13 cellular contexts compared by ENCODE assay signal in the genomic region with DNA sequence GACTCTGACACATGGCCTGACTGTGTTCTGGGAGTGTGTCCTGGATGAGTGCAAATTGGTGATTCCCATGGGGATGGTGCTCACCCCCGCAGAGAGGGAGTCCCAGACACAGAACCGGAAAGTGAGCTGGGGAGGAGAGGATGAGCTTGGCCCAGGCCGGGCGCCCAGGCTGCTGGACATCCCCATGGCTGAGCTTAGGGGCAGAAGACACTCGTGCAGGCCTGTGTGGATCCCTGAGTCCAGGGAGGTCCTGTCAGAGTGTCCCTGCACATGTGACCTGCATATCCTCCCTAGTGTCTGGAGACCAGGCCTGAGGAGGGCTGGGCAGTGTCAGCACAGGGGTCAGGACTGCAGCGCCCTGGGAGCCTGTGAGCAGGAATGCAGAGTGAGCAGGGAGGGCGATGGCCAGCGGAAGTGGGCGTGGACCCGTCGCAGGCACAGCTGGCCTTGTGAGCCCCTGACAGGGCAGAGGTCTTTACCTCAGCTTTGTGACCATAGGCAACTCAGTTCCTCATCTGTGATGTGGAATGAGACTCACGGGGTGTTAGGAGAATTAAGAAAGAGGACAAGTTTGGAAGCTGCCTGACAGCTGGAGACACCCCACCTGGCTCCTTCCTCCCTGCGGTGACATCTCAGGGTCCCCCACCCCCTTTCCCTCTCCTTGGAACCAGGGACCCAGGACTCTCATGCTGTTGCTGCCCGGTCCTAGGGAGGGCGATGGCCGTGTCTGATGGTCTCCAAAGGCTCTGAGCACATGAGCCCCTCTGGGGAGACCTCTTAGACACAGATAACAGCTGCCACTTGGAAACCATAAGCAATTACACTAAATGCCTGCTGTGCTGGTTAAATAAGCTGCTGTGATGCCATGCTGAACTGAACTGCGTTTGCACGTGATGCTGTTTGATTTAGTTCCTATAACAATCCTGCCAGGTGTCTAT.
DNase-seq lines count a peak whose midpoint lies in the region; ATAC-seq, FAIRE-seq and TF ChIP-seq lines count a peak whose summit lies in the region.
"Had no signal": no experiment of that assay in that cellular context is flagged by ENCODE, and none has a peak within 500 bp of the region (broad histone marks: within the 10 kb centered on the region; RNA-seq: fewer than 3 reads in every experiment).

No MANE protein-coding gene starts in this region.

- no peaks in the 10 kb centered on the region for H4K20me1 ChIP-seq in SK-N-SH (ENCODE audit: insufficient read depth)

- H3K27ac ChIP-seq in SK-N-SH (ENCODE audit: low read depth in 2 of 2, low read length in 1 of 2), result no peak overlapping the region
- no peak overlapping the region for H3K27ac ChIP-seq in kidney (ENCODE audit: low read depth in 2 of 2, low read length in 2 of 2)
- H3K27ac ChIP-seq in tibial nerve, result peak overlapping the region in 3 of 4 donors; percentile 23 to 80 (median 77)
- H3K27ac ChIP-seq: heart left ventricle had no signal

- TF ChIP-seq POLR2A in tibial nerve (IDR thresholded peaks at IDR 0.05), result no peak

- H3K4me1 Mint-ChIP-seq in progenitor cell of endocrine pancreas (ENCODE audit: low read depth), result peaks cover 25% of the 10 kb centered on the region
- H3K4me1 Mint-ChIP-seq: activated CD4-positive, alpha-beta T cell treated with anti-CD3 and anti-CD28 coated beads for 36 hours had no signal

- TF ChIP-seq EP300 in SK-N-SH (IDR thresholded peaks at IDR 0.05; ENCODE audit: borderline replicate concordance in 1 of 2, low read depth in 1 of 2, low read length in 1 of 2) (no peak; a peak in 1 of 4 replicates), tibial nerve (IDR thresholded peaks at IDR 0.05) (no peak)

- intact Hi-C loops in kidney (cut with DNase I), result no loop called here

- H3K4me1 ChIP-seq in SK-N-SH (ENCODE audit: control insufficient read depth in 1 of 2, insufficient read depth in 2 of 2, low read depth in 1 of 2, low read length in 1 of 2), result peaks cover 0 to 45% of the 10 kb centered on the region in 2 experiments; a peak in 1 of 4 replicates
- peaks cover 3 to 26% of the 10 kb centered on the region in 2 donors for H3K4me1 ChIP-seq in kidney (ENCODE audit: control insufficient read depth in 1 of 2, insufficient read depth in 1 of 2, low read depth in 1 of 2, low read length in 2 of 2)
- H3K4me1 ChIP-seq in tibial nerve, result peaks cover 0 to 41% (median 22%) of the 10 kb centered on the region in 4 donors

- CTCF ChIA-PET in SK-N-SH (lab: Yijun Ruan, JAX), result interaction anchor here (0.6 to 1.3 kb wide), 5 partner anchors 10 to 33 kb away, joined by 3 to 5 read pairs (median 3); no protein-coding TSS in a partner anchor

- H3K27me3 ChIP-seq in SK-N-SH (ENCODE audit: insufficient read depth) (no peaks in the 10 kb centered on the region), tibial nerve (no peaks in the 10 kb centered on the region)
- H3K27me3 ChIP-seq: heart left ventricle had no signal

- H3K4me2 ChIP-seq in SK-N-SH, result no peak overlapping the region

- no peak overlapping the region for H3K4me3 Mint-ChIP-seq in progenitor cell of endocrine pancreas (ENCODE audit: low read depth)
- H3K4me3 Mint-ChIP-seq: activated CD4-positive, alpha-beta T cell treated with anti-CD3 and anti-CD28 coated beads for 36 hours had no signal

- H3K9me2 ChIP-seq in SK-N-SH, result no peaks in the 10 kb centered on the region

- TF ChIP-seq CTCF in SK-N-SH (IDR thresholded peaks at IDR 0.05) (no peak), kidney (IDR thresholded peaks at IDR 0.05; ENCODE audit: borderline replicate concordance, extremely low read depth, insufficient read depth) (no peak), tibial nerve (IDR thresholded peaks at IDR 0.05) (no peak), progenitor cell of endocrine pancreas (IDR thresholded peaks at IDR 0.05; ENCODE audit: unreplicated experiment) (no peak)

- H3K9me3 ChIP-seq in SK-N-SH, result no peaks in the 10 kb centered on the region
- no peaks in the 10 kb centered on the region for H3K9me3 ChIP-seq in kidney (ENCODE audit: control insufficient read depth in 1 of 2, low read length in 2 of 2)
- H3K9me3 ChIP-seq in tibial nerve, result no peaks in the 10 kb centered on the region
- H3K9me3 ChIP-seq: HAP-1, heart left ventricle, mucosa of descending colon had no signal

- 58% methylated on average over 11 of the region's 18 CpGs for WGBS in SK-N-SH (ENCODE audit: low lambda C conversion rate)
- 67 to 74% methylated on average over 15 to 18 of the region's 18 CpGs for WGBS in tibial nerve, 2 donors

- DNase-seq in SK-N-SH (peak; percentile 61), NCI-H69 (lab: John Stamatoyannopoulos, UW) (peak; percentile 92), kidney (peak; percentile 84), tibial nerve (ENCODE audit: low spot score in 2 of 2) (no peak), midbrain (lab: John Stamatoyannopoulos, UW) (no peak), progenitor cell of endocrine pancreas (ENCODE audit: low spot score, unreplicated experiment) (no peak)
- DNase-seq in activated naive CD4-positive, alpha-beta T cell (lab: John Stamatoyannopoulos, UW), result no peak
- DNase-seq: activated CD4-positive, alpha-beta T cell treated with anti-CD3 and anti-CD28 coated beads for 36 hours; SHP77 treated with DMSO at 0.1 percent for 48 hours had no signal

- H3K36me3 ChIP-seq in SK-N-SH (replicated peaks in 1 of 2; ENCODE audit: control insufficient read depth in 1 of 2, insufficient read depth in 2 of 2, low read length in 1 of 2), result no peaks in the 10 kb centered on the region
- no peaks in the 10 kb centered on the region for H3K36me3 ChIP-seq in kidney (ENCODE audit: control insufficient read depth in 1 of 2, insufficient read depth in 2 of 2, low read length in 2 of 2)
- H3K36me3 ChIP-seq in tibial nerve, result no peaks in the 10 kb centered on the region
- H3K36me3 ChIP-seq: HAP-1, heart left ventricle had no signal

- H3F3A ChIP-seq in SK-N-SH (replicated peaks; ENCODE audit: insufficient read depth), result no peaks in the 10 kb centered on the region

- FAIRE-seq in kidney (lab: Jason Lieb, UNC), result no peak

- H3K79me2 ChIP-seq in SK-N-SH (ENCODE audit: insufficient read depth), result no peaks in the 10 kb centered on the region

- no peak for TF ChIP-seq RAD21 in SK-N-SH (IDR thresholded peaks at IDR 0.05; ENCODE audit: low read length)

- no peak for ATAC-seq in SK-N-SH treated with all-trans-retinoic acid at 6 μM for 48 hours
- ATAC-seq: activated CD4-positive, alpha-beta T cell treated with anti-CD3 and anti-CD28 coated beads for 36 hours; heart left ventricle; mucosa of descending colon had no signal

- H3K9me3 Mint-ChIP-seq in progenitor cell of endocrine pancreas (ENCODE audit: low read depth), result no peaks in the 10 kb centered on the region

- no peak overlapping the region for H3K27ac Mint-ChIP-seq in progenitor cell of endocrine pancreas
- H3K27ac Mint-ChIP-seq: activated CD4-positive, alpha-beta T cell treated with anti-CD3 and anti-CD28 coated beads for 36 hours had no signal

- H2AFZ ChIP-seq in SK-N-SH (ENCODE audit: low read depth), result no peak overlapping the region

- no peaks in the 10 kb centered on the region for H3K36me3 Mint-ChIP-seq in progenitor cell of endocrine pancreas (ENCODE audit: insufficient read depth)

- peaks cover 14% of the 10 kb centered on the region for H3K27me3 Mint-ChIP-seq in progenitor cell of endocrine pancreas
- H3K27me3 Mint-ChIP-seq: activated CD4-positive, alpha-beta T cell treated with anti-CD3 and anti-CD28 coated beads for 36 hours had no signal

- H3K9ac ChIP-seq in SK-N-SH, result no peak overlapping the region
- H3K9ac ChIP-seq in kidney (ENCODE audit: low read length in 2 of 2), result no peak overlapping the region

- H3K4me3 ChIP-seq in SK-N-SH (ENCODE audit: low read depth in 2 of 2, low read length in 1 of 2) (no peak overlapping the region), kidney (ENCODE audit: low read length in 2 of 2) (no peak overlapping the region), tibial nerve (no peak overlapping the region)
- H3K4me3 ChIP-seq: HAP-1, heart left ventricle, mucosa of descending colon had no signal

- POLR2A ChIA-PET in SK-N-SH (lab: Yijun Ruan, JAX), result no interaction called here

TF ChIP-seq in SK-N-SH, 30 proteins besides CTCF, POLR2A, EP300 and RAD21:
- TF ChIP-seq MXI1 (IDR thresholded peaks at IDR 0.05; ENCODE audit: low read depth, low read length) (peak; percentile 74), NRF1 (IDR thresholded peaks at IDR 0.05; ENCODE audit: low read depth, low read length) (no peak)

TF ChIP-seq in SK-N-SH treated with all-trans-retinoic acid at 6 μM for 48 hours, 23 proteins besides CTCF, POLR2A, EP300 and RAD21 (continues in another document):
- TF ChIP-seq, protein P1, sequence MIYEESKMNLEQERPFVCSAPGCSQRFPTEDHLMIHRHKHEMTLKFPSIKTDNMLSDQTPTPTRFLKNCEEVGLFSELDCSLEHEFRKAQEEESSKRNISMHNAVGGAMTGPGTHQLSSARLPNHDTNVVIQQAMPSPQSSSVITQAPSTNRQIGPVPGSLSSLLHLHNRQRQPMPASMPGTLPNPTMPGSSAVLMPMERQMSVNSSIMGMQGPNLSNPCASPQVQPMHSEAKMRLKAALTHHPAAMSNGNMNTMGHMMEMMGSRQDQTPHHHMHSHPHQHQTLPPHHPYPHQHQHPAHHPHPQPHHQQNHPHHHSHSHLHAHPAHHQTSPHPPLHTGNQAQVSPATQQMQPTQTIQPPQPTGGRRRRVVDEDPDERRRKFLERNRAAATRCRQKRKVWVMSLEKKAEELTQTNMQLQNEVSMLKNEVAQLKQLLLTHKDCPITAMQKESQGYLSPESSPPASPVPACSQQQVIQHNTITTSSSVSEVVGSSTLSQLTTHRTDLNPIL (CRISPR knock-in tag; IDR thresholded peaks at IDR 0.05; ENCODE audit: low read depth), result no peak
- TF ChIP-seq ZFP3 (CRISPR knock-in tag; IDR thresholded peaks at IDR 0.05) (no peak), BACH2 (CRISPR knock-in tag; IDR thresholded peaks at IDR 0.05; ENCODE audit: borderline replicate concordance) (no peak), ZC3H10 (CRISPR knock-in tag; IDR thresholded peaks at IDR 0.05) (no peak), OSR1 (CRISPR knock-in tag; IDR thresholded peaks at IDR 0.05) (no peak), TOX (CRISPR knock-in tag; IDR thresholded peaks at IDR 0.05; ENCODE audit: borderline replicate concordance) (no peak), CSDC2 (CRISPR knock-in tag; IDR thresholded peaks at IDR 0.05) (no peak), PPARA (CRISPR knock-in tag; IDR thresholded peaks at IDR 0.05; ENCODE audit: borderline replicate concordance) (no peak), SNAI2 (CRISPR knock-in tag; IDR thresholded peaks at IDR 0.05) (no peak), ISL1 (CRISPR knock-in tag; IDR thresholded peaks at IDR 0.05) (no peak), ESRRG (CRISPR knock-in tag; IDR thresholded peaks at IDR 0.05) (no peak)

Comparison
In these comparisons a context has a peak if more than half of its experiments do, and no peak if none do; other contexts are left out.
1. DNase-seq: peak in SK-N-SH (single experiment), NCI-H69 (single experiment) and kidney (single experiment); none in tibial nerve (0 of 2), midbrain (single experiment), activated naive CD4-positive, alpha-beta T cell (0 of 4) and progenitor cell of endocrine pancreas (single experiment).
2. H3K27ac ChIP-seq: peak in tibial nerve (3 of 4); none in SK-N-SH (0 of 2) and kidney (0 of 2).